Comparison of ENCODE assay signal across 8 cellular contexts in genomic region chr22:36507518-36508010, GRCh38. TPM values are rescaled to one million over a fixed set of nuclear protein-coding genes. Genes with fewer than 3 reads are reported as not detected.
DNase-seq lines count a peak whose midpoint lies in the region; ATAC-seq and TF ChIP-seq lines count a peak whose summit lies in the region.

No MANE protein-coding gene starts in this region.

- H3K9me3 ChIP-seq in IMR-90 (ENCODE audit: control insufficient read depth, insufficient read depth, low read length) (no peaks in the 10 kb centered on the region), breast epithelium (no peaks in the 10 kb centered on the region)

- H2AK5ac ChIP-seq in IMR-90 (ENCODE audit: low read depth, low read length): peak overlapping the region; percentile 28

- dilution Hi-C loops in IMR-90 (cut with HindIII; ENCODE audit: low sequenced_read_pairs, unreplicated experiment): no loop called here

- no peak overlapping the region for H3K18ac ChIP-seq in IMR-90 (ENCODE audit: low read depth, low read length)

- H3K23ac ChIP-seq in IMR-90 (ENCODE audit: low read depth, low read length): peak overlapping the region; percentile 84

- H3K4ac ChIP-seq in IMR-90 (ENCODE audit: low read depth, low read length): peak overlapping the region; percentile 90

- TF ChIP-seq RAD21 in IMR-90 (IDR thresholded peaks at IDR 0.05; ENCODE audit: low read length): no peak

- H4K5ac ChIP-seq in IMR-90 (ENCODE audit: low read depth, low read length): peak overlapping the region; percentile 84

- H3K9me1 ChIP-seq in IMR-90 (ENCODE audit: insufficient read depth, low read length): peaks cover 12% of the 10 kb centered on the region

- H2BK20ac ChIP-seq in IMR-90 (ENCODE audit: low read depth, low read length): no peak overlapping the region

- H3K36me3 Mint-ChIP-seq in naive B cell: peaks cover 5 to 19% of the 10 kb centered on the region in 2 donors

- H3K36me3 ChIP-seq in IMR-90 (ENCODE audit: control insufficient read depth, insufficient read depth, low read length): peaks cover 26% of the 10 kb centered on the region
- peaks cover 7% of the 10 kb centered on the region for H3K36me3 ChIP-seq in breast epithelium

- DNase-seq in IMR-90: no peak
- no peak for DNase-seq in breast epithelium (ENCODE audit: low spot score in 2 of 2)
- DNase-seq in naive B cell: no peak
- no peak for DNase-seq in GM10248 (ENCODE audit: extremely low spot score)
- DNase-seq in nucleus accumbens (lab: John Stamatoyannopoulos, UW): no peak
- no peak for DNase-seq in GM13977 (ENCODE audit: low spot score)
- no peak for DNase-seq in NCI-H128 (lab: John Stamatoyannopoulos, UW; ENCODE audit: unreplicated experiment)

- intact Hi-C loops in IMR-90 (cut with micrococcal nuclease): no loop called here
- intact Hi-C loops in breast epithelium (cut with DNase I; ENCODE audit: low total_unique reads): no loop called here

- H3K79me1 ChIP-seq in IMR-90 (ENCODE audit: low read depth in 1 of 2, low read length in 2 of 2): peaks cover 3 to 19% of the 10 kb centered on the region in 2 experiments; a peak in 2 of 4 replicates

- peak overlapping the region in 3 of 6 donors; percentile 3 to 69 (median 56) for H3K27ac Mint-ChIP-seq in naive B cell

- peak overlapping the region; percentile 65; the same call in 1 of the 2 replicates for H2BK120ac ChIP-seq in IMR-90 (ENCODE audit: low read depth, low read length)

- peak overlapping the region; percentile 58; the same call in 1 of the 2 replicates for H4K91ac ChIP-seq in IMR-90 (ENCODE audit: insufficient read depth, low read depth, low read length)

- CTCF ChIA-PET in IMR-90 (lab: Yijun Ruan, JAX) (no interaction called here), GM10248 (lab: Yijun Ruan, JAX) (interaction anchor here (1.2 kb wide), 2 partner anchors 10 to 206 kb away, joined by 3 to 7 read pairs; no protein-coding TSS in a partner anchor)

- H3K4me1 ChIP-seq in IMR-90 (ENCODE audit: control insufficient read depth, insufficient read depth, low read length): no peaks in the 10 kb centered on the region
- no peaks in the 10 kb centered on the region for H3K4me1 ChIP-seq in breast epithelium

- H3K4me2 ChIP-seq in IMR-90 (ENCODE audit: low read depth, low read length): peak overlapping the region; percentile 86

- H2BK5ac ChIP-seq in IMR-90 (ENCODE audit: low read depth, low read length, poor library complexity, severe bottlenecking): peak overlapping the region; percentile 32

- in situ Hi-C loops in IMR-90 (cut with MboI; ENCODE audit: low sequenced_read_pairs): loop anchor here (25.0 kb wide), 1 partner anchor 1195 kb away; no protein-coding TSS in a partner anchor
- in situ Hi-C loops in GM13977 (cut with MboI; ENCODE audit: low pct_unique_long_range_greater_than_20kb, low sequenced_read_pairs, unreplicated experiment): no loop called here

- no peak overlapping the region for H2BK15ac ChIP-seq in IMR-90 (ENCODE audit: low read depth, low read length)

- 0 out of 2 replicates have a peak overlapping the region, but pooled peaks have one; percentile 24 for H3K56ac ChIP-seq in IMR-90 (ENCODE audit: extremely low read depth, insufficient read depth, low read length)

- peaks cover 17% of the 10 kb centered on the region for H4K20me1 ChIP-seq in IMR-90 (ENCODE audit: insufficient read depth, low read length)

- H3K27ac ChIP-seq in 22Rv1 (peak overlapping the region; percentile 91), IMR-90 (ENCODE audit: insufficient read depth, low read length) (no peak overlapping the region), breast epithelium (peak overlapping the region; percentile 86 to 88)

- H3K4me3 Mint-ChIP-seq in naive B cell: peak overlapping the region in 7 of 8 donors; percentile 10 to 87 (median 73)

- H3K27me3 Mint-ChIP-seq in naive B cell: no peaks in the 10 kb centered on the region

- ATAC-seq in IMR-90 (ENCODE audit: low read depth) (no peak), naive B cell (ENCODE audit: low read depth in 2 of 2) (no peak)

- peak overlapping the region; percentile 41 to 98 for H4K8ac ChIP-seq in IMR-90 (ENCODE audit: low read depth in 2 of 2, low read length in 2 of 2)

- H3K4me1 Mint-ChIP-seq in naive B cell: peaks cover 8 to 14% (median 12%) of the 10 kb centered on the region in 3 donors

- H3K4me3 ChIP-seq in IMR-90 (ENCODE audit: insufficient read depth, low read depth, low read length): no peak overlapping the region
- H3K4me3 ChIP-seq in breast epithelium: peak overlapping the region in 2 of 3 donors; percentile 68 to 74

- TF ChIP-seq POLR2A in IMR-90 (IDR thresholded peaks at IDR 0.05; ENCODE audit: low read depth, low read length) (no peak), breast epithelium (IDR thresholded peaks at IDR 0.05) (no peak)

- H2AK9ac ChIP-seq in IMR-90 (replicated peaks; ENCODE audit: low read depth, low read length, poor library complexity): peak overlapping the region; percentile 97

- TF ChIP-seq CTCF in 22Rv1 (IDR thresholded peaks at IDR 0.05): no peak
- TF ChIP-seq CTCF in IMR-90 (conservative IDR thresholded peaks at IDR 0.05; ENCODE audit: low read depth, low read length): no peak
- no peak for TF ChIP-seq CTCF in breast epithelium (IDR thresholded peaks at IDR 0.05)
- TF ChIP-seq CTCF in GM10248 (IDR thresholded peaks at IDR 0.05; ENCODE audit: control extremely low read depth, extremely low read depth, low read depth, missing control alignments): no peak
- TF ChIP-seq CTCF in GM13977 (IDR thresholded peaks at IDR 0.05; ENCODE audit: extremely low read depth, insufficient read depth, missing control alignments): no peak

- BruUV-seq in IMR-90 (replicated peaks; lab: Mats Ljungman, UMichigan): no TSS peak

- POLR2A ChIA-PET in IMR-90 (lab: Charles Lee; ENCODE audit: unreplicated experiment) (no interaction called here), GM10248 (lab: Yijun Ruan, JAX) (interaction anchor here (0.6 to 1.5 kb wide), 4 partner anchors 14 to 46 kb away, joined by 3 to 6 read pairs (median 4); partner anchors contain the start of gene EIF3D)

- H3K27me3 ChIP-seq in IMR-90 (ENCODE audit: control insufficient read depth, insufficient read depth, low read length) (no peaks in the 10 kb centered on the region), breast epithelium (no peaks in the 10 kb centered on the region)

- H2AFZ ChIP-seq in IMR-90 (replicated peaks; ENCODE audit: low read length, poor library complexity): peak overlapping the region; percentile 95

- no peak overlapping the region for H3K9ac ChIP-seq in IMR-90 (ENCODE audit: low read depth, low read length)

- peak overlapping the region; percentile 94 for H3K14ac ChIP-seq in IMR-90 (replicated peaks; ENCODE audit: low read depth, low read length)

- no peaks in the 10 kb centered on the region for H3K9me3 Mint-ChIP-seq in naive B cell

- WGBS in IMR-90 (ENCODE audit: extremely low coverage in 2 of 2, insufficient read length in 1 of 2), 2 experiments: 93% methylated on average over 2 of the region's 6 CpGs; no CpG with 5 or more reads in 1 of the 2 experiments

TF ChIP-seq in IMR-90, 13 proteins besides CTCF, POLR2A, EP300 and RAD21:
- TF ChIP-seq NFE2L2 (IDR thresholded peaks at IDR 0.05; ENCODE audit: low read depth, low read length) (no peak), CHD1 (IDR thresholded peaks at IDR 0.05; ENCODE audit: low read depth, low read length) (no peak), SMC3 (IDR thresholded peaks at IDR 0.05; ENCODE audit: low read depth, low read length) (no peak)

RNA-seq across cellular contexts. Expression of gene FOXRED2, which starts 0.7 kb away (rescaled TPM):
- total RNA-seq in IMR-90 (2012; rRNA removed) (1.6 and 1.7 TPM in 2 replicates), breast epithelium (1 to 10 TPM; 4.9 to 9.9 (median 6.1) TPM)
- polyA plus RNA-seq in IMR-90 (2012; rRNA removed) (4.0 and 4.1 TPM in 2 replicates), naive B cell (ENCODE audit: low read depth in 6 of 6) (1 to 10 TPM; 2.0 to 6.3 (median 3.2) TPM)
- polyA plus RNA-seq in IMR-90 (2012; cell fraction: cytosol; rRNA removed): 2.6 and 4.0 TPM in 2 replicates
- 2.5 and 4.6 TPM in 2 replicates for polyA plus RNA-seq in IMR-90 (2012; cell fraction: nucleus; rRNA removed; ENCODE audit: low replicate concordance)

RNA-seq across cellular contexts. Expression of gene EIF3D, which starts 21.4 kb away (rescaled TPM):
- 512 and 746 TPM in 2 replicates for total RNA-seq in IMR-90 (2012; rRNA removed)
- polyA plus RNA-seq in IMR-90 (2012; rRNA removed): 335 and 339 TPM in 2 replicates
- polyA plus RNA-seq in IMR-90 (2012; cell fraction: cytosol; rRNA removed): 440 and 592 TPM in 2 replicates
- polyA plus RNA-seq in IMR-90 (2012; cell fraction: nucleus; rRNA removed; ENCODE audit: low replicate concordance): 315 and 390 TPM in 2 replicates
- total RNA-seq in breast epithelium: 100 to 1,000 TPM; 291 to 419 (median 301) TPM
- polyA plus RNA-seq in naive B cell (ENCODE audit: low read depth in 6 of 6): 100 to 1,000 TPM; 142 to 185 (median 168) TPM

RNA-seq across cellular contexts. Expression of gene TXN2, which starts 26.1 kb away (rescaled TPM):
- 49.6 and 51.7 TPM in 2 replicates for total RNA-seq in IMR-90 (2012; rRNA removed)
- polyA plus RNA-seq in IMR-90 (2012; rRNA removed): 166 and 175 TPM in 2 replicates
- 175 and 176 TPM in 2 replicates for polyA plus RNA-seq in IMR-90 (2012; cell fraction: cytosol; rRNA removed)
- polyA plus RNA-seq in IMR-90 (2012; cell fraction: nucleus; rRNA removed; ENCODE audit: low replicate concordance): 99.2 and 111 TPM in 2 replicates
- 10 to 100 TPM; 52.3 to 71.1 (median 58.1) TPM for total RNA-seq in breast epithelium
- 100 to 1,000 TPM in 5 of 6 donors, 10 to 100 TPM in 1; 97.1 to 130 (median 108) TPM for polyA plus RNA-seq in naive B cell (ENCODE audit: low read depth in 6 of 6)
